Comparison of ENCODE assay signal across 9 cellular contexts in genomic region chr19:29872224-29872731, GRCh38.
DNase-seq lines count a peak whose midpoint lies in the region; ATAC-seq, FAIRE-seq and TF ChIP-seq lines count a peak whose summit lies in the region.
"Had no signal": no experiment of that assay in that cellular context is flagged by ENCODE, and none has a peak within 500 bp of the region (broad histone marks: within the 10 kb centered on the region; RNA-seq: fewer than 3 reads in every experiment).

No MANE protein-coding gene starts in this region.

- peak; percentile 15 for DNase-seq in stimulated activated CD4-positive, alpha-beta T cell treated with anti-CD3 and anti-CD28 coated beads, Interleukin-1b, Interleukin-23, amount 100 ng/mL, for 48 hours
- no peak for DNase-seq in stimulated activated CD4-positive, alpha-beta T cell treated with anti-CD3 and anti-CD28 coated beads, Interleukin-4, amount 100 ng/mL, for 4 hours
- DNase-seq in activated T-cell treated with anti-CD3 and anti-CD28 coated beads, Interleukin-2, amount 50 U/mL, for 72 hours = peak; percentile 16 to 39
- DNase-seq in iPS-NIHi11 (ENCODE audit: low spot score) (peak; percentile 74), upper lobe of right lung (peak; percentile 62), GM12892 (ENCODE audit: insufficient read length) (no peak), Ammon's horn (ENCODE audit: low spot score) (no peak)

- H3K9me3 ChIP-seq in upper lobe of right lung = no peaks in the 10 kb centered on the region

- no peaks in the 10 kb centered on the region for H3K4me1 Mint-ChIP-seq in activated T-cell treated with anti-CD3 and anti-CD28 coated beads, Interleukin-2, amount 50 U/mL, for 72 hours (ENCODE audit: low read depth)

- ATAC-seq in activated T-cell treated with anti-CD3 and anti-CD28 coated beads, Interleukin-2, amount 50 U/mL, for 72 hours (replicated peaks in 1 of 2) = peak; percentile 36 to 39
- ATAC-seq in upper lobe of right lung = peak; percentile 37
- ATAC-seq in GM18867 (IDR thresholded peaks at IDR 0.05; ENCODE audit: unreplicated experiment) = no peak

- no peak for FAIRE-seq in GM12892 (lab: Jason Lieb, UNC)

- no peak for TF ChIP-seq POLR2A in GM12892 (IDR thresholded peaks at IDR 0.05; ENCODE audit: low read depth, low read length)

- H3K27me3 Mint-ChIP-seq in activated T-cell treated with anti-CD3 and anti-CD28 coated beads, Interleukin-2, amount 50 U/mL, for 72 hours (ENCODE audit: low read depth) = peaks cover 14% of the 10 kb centered on the region

- TF ChIP-seq CTCF in upper lobe of right lung (IDR thresholded peaks at IDR 0.05) = no peak

- peaks cover 1 to 3% of the 10 kb centered on the region in 2 donors for H3K36me3 Mint-ChIP-seq in activated T-cell treated with anti-CD3 and anti-CD28 coated beads, Interleukin-2, amount 50 U/mL, for 72 hours (ENCODE audit: insufficient read depth in 2 of 2)

- H3K27me3 ChIP-seq in upper lobe of right lung = peaks cover 36% of the 10 kb centered on the region
- H3K27me3 ChIP-seq: SJSA1 had no signal

- H3K27ac ChIP-seq in upper lobe of right lung = no peak overlapping the region
- H3K27ac ChIP-seq: SJSA1 had no signal

- H3K4me3 Mint-ChIP-seq in activated T-cell treated with anti-CD3 and anti-CD28 coated beads, Interleukin-2, amount 50 U/mL, for 72 hours = peak overlapping the region; percentile 70 to 75

- intact Hi-C loops in upper lobe of right lung (cut with DNase I) = loop anchor here (5.0 kb wide), 1 partner anchor 105 kb away; no protein-coding TSS in a partner anchor

- H3K9me3 Mint-ChIP-seq in activated T-cell treated with anti-CD3 and anti-CD28 coated beads, Interleukin-2, amount 50 U/mL, for 72 hours = peaks cover 0 to 1% of the 10 kb centered on the region in 2 donors

- no peaks in the 10 kb centered on the region for H3K36me3 ChIP-seq in upper lobe of right lung
- H3K36me3 ChIP-seq: SJSA1 had no signal

- H3K27ac Mint-ChIP-seq in activated T-cell treated with anti-CD3 and anti-CD28 coated beads, Interleukin-2, amount 50 U/mL, for 72 hours = no peak overlapping the region

- no peak overlapping the region for H3K4me3 ChIP-seq in upper lobe of right lung

- H3K4me1 ChIP-seq in upper lobe of right lung = peaks cover 7% of the 10 kb centered on the region

Comparison
In these comparisons a context has a peak if more than half of its experiments do, and no peak if none do; other contexts are left out.
1. DNase-seq: peak in stimulated activated CD4-positive, alpha-beta T cell treated with anti-CD3 and anti-CD28 coated beads, Interleukin-1b, Interleukin-23, amount 100 ng/mL, for 48 hours (single experiment), activated T-cell treated with anti-CD3 and anti-CD28 coated beads, Interleukin-2, amount 50 U/mL, for 72 hours (2 of 2), iPS-NIHi11 (single experiment) and upper lobe of right lung (single experiment); none in stimulated activated CD4-positive, alpha-beta T cell treated with anti-CD3 and anti-CD28 coated beads, Interleukin-4, amount 100 ng/mL, for 4 hours (0 of 2), GM12892 (single experiment) and Ammon's horn (single experiment).